Comparison of ENCODE assay signal across 20 cellular contexts in the genomic region with DNA sequence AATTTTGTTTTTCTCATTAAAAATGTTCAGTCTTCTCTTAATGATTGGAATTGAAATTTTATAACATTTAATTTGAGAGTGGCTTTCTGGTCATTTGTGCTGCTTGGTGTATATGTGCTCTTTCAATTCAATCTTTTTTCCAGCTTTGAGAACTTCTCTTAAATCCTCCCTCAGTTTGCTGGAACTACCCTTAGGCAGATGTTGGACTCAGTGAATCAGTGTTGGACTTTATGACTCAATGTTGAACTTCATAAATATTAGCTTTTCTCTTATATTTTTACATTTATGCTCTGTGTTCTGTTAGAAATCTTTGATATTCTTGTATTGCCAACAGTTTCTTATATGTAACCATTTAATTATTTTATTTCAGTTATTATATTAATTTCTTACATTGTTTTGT.
"Had no signal": no experiment of that assay in that cellular context is flagged by ENCODE, and none has a peak within 500 bp of the region (broad histone marks: within the 10 kb centered on the region; RNA-seq: fewer than 3 reads in every experiment).

No MANE protein-coding gene starts in this region.

- DNase-seq: dermis blood vessel endothelial cell; dorsolateral prefrontal cortex; effector CD4-positive, alpha-beta T cell; effector memory CD4-positive, alpha-beta T cell; foreskin keratinocyte; gastrocnemius medialis; glutamatergic neuron; head of caudate nucleus; heart right ventricle; hippocampal formation; left cardiac atrium; left lung; left ventricle myocardium superior; lower lobe of right lung; mesenchymal stem cell; mucosa of descending colon; naive B cell; naive thymus-derived CD8-positive, alpha-beta T cell had no signal

- H3K27ac ChIP-seq: coronary artery, dorsolateral prefrontal cortex, esophagus muscularis mucosa, foreskin keratinocyte, gastrocnemius medialis, heart right ventricle, left lung, lower lobe of right lung had no signal

- ATAC-seq: foreskin keratinocyte; gastrocnemius medialis; heart right ventricle; left cardiac atrium; left ventricle myocardium superior; lower lobe of right lung; mucosa of descending colon; naive thymus-derived CD8-positive, alpha-beta T cell had no signal
